Comparison of ENCODE assay signal across 8 cellular contexts in the genomic region with DNA sequence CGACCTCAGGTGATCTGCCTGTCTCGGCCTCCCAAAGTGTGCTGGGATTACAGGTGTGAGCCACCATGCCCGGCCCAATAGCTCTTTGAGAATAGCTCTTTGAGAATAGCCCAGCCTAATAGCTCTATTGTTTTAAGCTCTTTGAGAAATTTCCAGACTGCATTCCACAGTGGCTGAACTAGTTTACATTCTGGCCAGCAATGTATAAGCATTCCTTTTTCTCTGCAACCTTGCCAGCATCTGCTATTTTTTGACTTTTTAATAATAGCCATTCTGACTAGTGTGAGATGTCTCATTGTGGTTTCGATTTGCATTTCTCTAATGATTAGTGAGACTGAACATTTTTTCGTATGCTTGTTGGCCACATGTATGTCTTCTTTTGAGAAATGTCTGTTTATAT. TPM values are rescaled to one million over a fixed set of nuclear protein-coding genes. Genes with fewer than 3 reads are reported as not detected.
DNase-seq lines count a peak whose midpoint lies in the region; ATAC-seq and TF ChIP-seq lines count a peak whose summit lies in the region.
"Not testable (repeated sequence)": the region's sequence is repeated elsewhere in the genome, so short reads cannot be mapped to it uniquely, and the experiment has no call there.

No MANE protein-coding gene starts in this region.

- POLR2A ChIA-PET in SK-N-SH (lab: Yijun Ruan, JAX): not testable (repeated sequence)

- not testable (repeated sequence) for TF ChIP-seq CTCF in SK-N-SH (IDR thresholded peaks at IDR 0.05)

- DNase-seq in EH (ENCODE audit: low read depth): peak; percentile 83
- DNase-seq in GM23248: peak; percentile 45
- DNase-seq in SK-N-SH: not testable (repeated sequence)
- peak; percentile 72 for DNase-seq in fibroblast of peridontal ligament (ENCODE audit: extremely low read depth)

- H3K27ac ChIP-seq in GM23248 (0 out of 2 replicates have a peak overlapping the region, but pooled peaks have one; percentile 8), SK-N-SH (ENCODE audit: low read depth in 2 of 2, low read length in 1 of 2) (peak overlapping the region in 1 of 2 experiments; percentile 29; a peak in 1 of 4 replicates)

- WGBS in GM23248 (ENCODE audit: low coverage in 1 of 2, low lambda C conversion rate in 2 of 2, missing lambda C conversion rate in 2 of 2), 2 experiments: 59 to 63% methylated on average over 5 of the region's 5 CpGs
- WGBS in SK-N-SH (ENCODE audit: low lambda C conversion rate): 80% methylated on average over 5 of the region's 5 CpGs

- H3K4me3 ChIP-seq in GM23248: peak overlapping the region; percentile 41; the same call in 1 of the 2 replicates
- not testable (repeated sequence) for H3K4me3 ChIP-seq in SK-N-SH (ENCODE audit: low read depth in 2 of 2, low read length in 1 of 2)

- CTCF ChIA-PET in SK-N-SH (lab: Yijun Ruan, JAX): interaction anchor here (2.2 kb wide), 1 partner anchor 9 kb away, joined by 7 read pairs; no protein-coding TSS in a partner anchor

- not testable (repeated sequence) for TF ChIP-seq RAD21 in SK-N-SH (IDR thresholded peaks at IDR 0.05; ENCODE audit: low read length)

- H3K9me2 ChIP-seq in GM23248 (ENCODE audit: insufficient read depth); SK-N-SH: not testable (repeated sequence)

- in situ Hi-C loops in GM23248 (cut with MboI): loop anchor here (25.0 kb wide), 1 partner anchor 374 kb away; no protein-coding TSS in a partner anchor

- not testable (repeated sequence) for H4K20me1 ChIP-seq in GM23248 (ENCODE audit: insufficient read depth); SK-N-SH (ENCODE audit: insufficient read depth)

- TF ChIP-seq EP300 in SK-N-SH (IDR thresholded peaks at IDR 0.05; ENCODE audit: borderline replicate concordance in 1 of 2, low read depth in 1 of 2, low read length in 1 of 2): 0 out of 4 replicates have a peak, but pooled peaks of 1 of the 2 experiments have one; percentile 10

- H3K36me3 ChIP-seq in GM23248 (ENCODE audit: low read depth); SK-N-SH (replicated peaks in 1 of 2; ENCODE audit: control insufficient read depth in 1 of 2, insufficient read depth in 2 of 2, low read length in 1 of 2): not testable (repeated sequence)

- ATAC-seq in GM18870 (IDR thresholded peaks at IDR 0.05; ENCODE audit: unreplicated experiment) (peak; percentile 75), GM19467 (IDR thresholded peaks at IDR 0.05; ENCODE audit: unreplicated experiment) (peak; percentile 62), HG02973 (IDR thresholded peaks at IDR 0.05; ENCODE audit: unreplicated experiment) (peak; percentile 67), HG03439 (IDR thresholded peaks at IDR 0.05; ENCODE audit: unreplicated experiment) (peak; percentile 54)

- H3K9ac ChIP-seq in GM23248, SK-N-SH: not testable (repeated sequence)

- H3F3A ChIP-seq in GM23248 (ENCODE audit: insufficient read depth); SK-N-SH (replicated peaks; ENCODE audit: insufficient read depth): not testable (repeated sequence)

- peaks cover 10% of the 10 kb centered on the region for H3K4me1 ChIP-seq in GM23248 (ENCODE audit: insufficient read depth)
- not testable (repeated sequence) for H3K4me1 ChIP-seq in SK-N-SH (ENCODE audit: control insufficient read depth in 1 of 2, insufficient read depth in 2 of 2, low read depth in 1 of 2, low read length in 1 of 2)

- H3K27me3 ChIP-seq in GM23248 (replicated peaks; ENCODE audit: insufficient read depth); SK-N-SH (ENCODE audit: insufficient read depth): not testable (repeated sequence)

- H3K79me2 ChIP-seq in GM23248 (ENCODE audit: insufficient read depth): not testable (repeated sequence)
- H3K79me2 ChIP-seq in SK-N-SH (ENCODE audit: insufficient read depth): peaks cover 27% of the 10 kb centered on the region; the same call in 1 of the 2 replicates

- H3K4me2 ChIP-seq in GM23248 (ENCODE audit: unreplicated experiment): peak overlapping the region; percentile 49
- H3K4me2 ChIP-seq in SK-N-SH: not testable (repeated sequence)

- H2AFZ ChIP-seq in GM23248; SK-N-SH (ENCODE audit: low read depth): not testable (repeated sequence)

- not testable (repeated sequence) for H3K9me3 ChIP-seq in GM23248 (ENCODE audit: low read depth); SK-N-SH

TF ChIP-seq in SK-N-SH, 30 proteins besides CTCF, POLR2A, EP300 and RAD21:
- TF ChIP-seq NFIC (IDR thresholded peaks at IDR 0.05; ENCODE audit: borderline replicate concordance): peak; percentile 18; the same call in 1 of the 2 replicates

RNA-seq across cellular contexts. Expression of gene GTF2E1, which starts 43.3 kb away (rescaled TPM):
- 10.8 and 11.1 TPM in 2 replicates for total RNA-seq in GM23248 (2014; rRNA removed; shearing (Covaris generic))
- polyA plus RNA-seq in GM23248 (2016; fragmentation: Nextera tagmentation; extraction: Ambion mirVana) (6.9 and 7.2 TPM in 2 replicates), SK-N-SH (2012; rRNA removed) (5.7 and 7.7 TPM in 2 replicates)
- polyA plus RNA-seq in SK-N-SH (2012; cell fraction: cytosol; rRNA removed): 8.9 and 9.1 TPM in 2 replicates
- polyA plus RNA-seq in SK-N-SH (2012; cell fraction: nucleus; rRNA removed): 4.1 and 7.1 TPM in 2 replicates

RNA-seq across cellular contexts. Expression of gene RABL3, which starts 43.5 kb away (rescaled TPM):
- total RNA-seq in GM23248 (2014; rRNA removed; shearing (Covaris generic)): 17.2 and 22.6 TPM in 2 replicates
- polyA plus RNA-seq in GM23248 (2016; fragmentation: Nextera tagmentation; extraction: Ambion mirVana): 27.4 and 28.4 TPM in 2 replicates
- 2.2 and 3.5 TPM in 2 replicates for polyA plus RNA-seq in SK-N-SH (2012; rRNA removed)
- polyA plus RNA-seq in SK-N-SH (2012; cell fraction: cytosol; rRNA removed): 4.8 and 5.8 TPM in 2 replicates
- polyA plus RNA-seq in SK-N-SH (2012; cell fraction: nucleus; rRNA removed): 1.4 and 3.5 TPM in 2 replicates
